23 cellular contexts compared by ENCODE assay signal in the genomic region with DNA sequence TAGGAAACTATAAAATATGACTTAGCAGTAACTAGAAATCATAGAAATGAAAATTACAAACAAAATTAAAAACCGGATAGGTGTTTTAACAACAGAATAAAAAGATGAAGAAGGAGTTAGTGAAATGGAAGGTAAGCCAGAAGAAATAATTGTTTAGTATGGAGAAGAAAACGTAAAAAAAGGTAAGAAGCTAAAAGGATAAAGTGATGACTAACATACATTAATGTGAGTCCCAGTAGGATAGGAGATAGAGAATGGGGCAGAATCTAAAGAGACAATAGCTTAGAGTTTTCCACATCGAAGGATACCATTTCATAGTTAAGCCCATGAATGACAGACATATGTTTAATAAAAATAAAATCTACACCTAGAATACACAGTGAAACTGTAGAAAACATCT. TPM values are rescaled to one million over a fixed set of nuclear protein-coding genes. Genes with fewer than 3 reads are reported as not detected.
DNase-seq lines count a peak whose midpoint lies in the region; ATAC-seq and TF ChIP-seq lines count a peak whose summit lies in the region.
"Had no signal": no experiment of that assay in that cellular context is flagged by ENCODE, and none has a peak within 500 bp of the region (broad histone marks: within the 10 kb centered on the region; RNA-seq: fewer than 3 reads in every experiment).

No MANE protein-coding gene starts in this region.

- H3K9me2 ChIP-seq in PC-9 (ENCODE audit: insufficient read depth) = no peaks in the 10 kb centered on the region

- peak overlapping the region; percentile 58 for H3K27ac Mint-ChIP-seq in activated naive CD8-positive, alpha-beta T cell
- no peak overlapping the region for H3K27ac Mint-ChIP-seq in activated naive CD8-positive, alpha-beta T cell treated with anti-CD3 and anti-CD28 coated beads, Interleukin-2, amount 50 U/mL, for 24 hours
- H3K27ac Mint-ChIP-seq in dendritic cell treated with granulocyte-macrophage colony-stimulating factor and Interleukin-4, amounts not matched to agents 40 ng/mL and 50 ng/mL, for 4 days = peak overlapping the region; percentile 1
- H3K27ac Mint-ChIP-seq in stimulated activated effector memory CD8-positive, alpha-beta T cell treated with anti-CD3 and anti-CD28 coated beads, Interleukin-12 subunit alpha, Interleukin-12 subunit beta, amount 100 ng/mL, for 72 hours = peak overlapping the region; percentile 52
- H3K27ac Mint-ChIP-seq: activated CD4-positive, alpha-beta T cell treated with anti-CD3 and anti-CD28 coated beads, Interleukin-2, amount 10 ng/mL, durations not matched to agents 24 days and 14 days; activated naive CD8-positive, alpha-beta T cell treated with anti-CD3 and anti-CD28 coated beads, Interleukin-2, amount 10 ng/mL, durations not matched to agents 7 days and 5 days had no signal

- H3K27ac ChIP-seq in PC-9 = 0 out of 2 replicates have a peak overlapping the region, but pooled peaks have one; percentile 6
- H3K27ac ChIP-seq: BLaER1 treated with 17β-estradiol and CSF1 and Interleukin-3, amounts not matched to agents 10 nM and 100 nM; HL-60; upper lobe of left lung had no signal

- H3K36me3 Mint-ChIP-seq in activated naive CD8-positive, alpha-beta T cell = peaks cover 3% of the 10 kb centered on the region
- peaks cover 33% of the 10 kb centered on the region for H3K36me3 Mint-ChIP-seq in activated naive CD8-positive, alpha-beta T cell treated with anti-CD3 and anti-CD28 coated beads, Interleukin-2, amount 50 U/mL, for 24 hours (ENCODE audit: low read depth)
- H3K36me3 Mint-ChIP-seq in dendritic cell treated with granulocyte-macrophage colony-stimulating factor and Interleukin-4, amounts not matched to agents 40 ng/mL and 50 ng/mL, for 4 days (ENCODE audit: low read depth) = peaks cover 9% of the 10 kb centered on the region
- peaks cover 62% of the 10 kb centered on the region for H3K36me3 Mint-ChIP-seq in stimulated activated effector memory CD8-positive, alpha-beta T cell treated with anti-CD3 and anti-CD28 coated beads, Interleukin-12 subunit alpha, Interleukin-12 subunit beta, amount 100 ng/mL, for 72 hours

- no peaks in the 10 kb centered on the region for H3K27me3 Mint-ChIP-seq in activated naive CD8-positive, alpha-beta T cell
- no peaks in the 10 kb centered on the region for H3K27me3 Mint-ChIP-seq in activated naive CD8-positive, alpha-beta T cell treated with anti-CD3 and anti-CD28 coated beads, Interleukin-2, amount 50 U/mL, for 24 hours
- H3K27me3 Mint-ChIP-seq in dendritic cell treated with granulocyte-macrophage colony-stimulating factor and Interleukin-4, amounts not matched to agents 40 ng/mL and 50 ng/mL, for 4 days = no peaks in the 10 kb centered on the region
- H3K27me3 Mint-ChIP-seq: activated CD4-positive, alpha-beta T cell treated with anti-CD3 and anti-CD28 coated beads, Interleukin-2, amount 10 ng/mL, durations not matched to agents 24 days and 14 days; activated naive CD8-positive, alpha-beta T cell treated with anti-CD3 and anti-CD28 coated beads, Interleukin-2, amount 10 ng/mL, durations not matched to agents 7 days and 5 days; naive B cell had no signal

- peaks cover 97% of the 10 kb centered on the region for H3K79me2 ChIP-seq in PC-9 (ENCODE audit: low read depth)

- TF ChIP-seq CTCF in PC-9 (conservative IDR thresholded peaks at IDR 0.05) = no peak

- peaks cover 18% of the 10 kb centered on the region; the same call in 1 of the 2 replicates for H3F3A ChIP-seq in PC-9 (ENCODE audit: insufficient read depth, low read depth)

- intact Hi-C loops in PC-9 (cut with micrococcal nuclease; ENCODE audit: unreplicated experiment) = loop anchor here (10.0 kb wide), 1 partner anchor 258 kb away; no protein-coding TSS in a partner anchor
- intact Hi-C loops in dendritic cell treated with granulocyte-macrophage colony-stimulating factor and Interleukin-4, amounts not matched to agents 40 ng/mL and 50 ng/mL, for 4 days (cut with micrococcal nuclease) = no loop called here

- DNase-seq in activated naive CD8-positive, alpha-beta T cell treated with anti-CD3 and anti-CD28 coated beads, Interleukin-2, amount 50 U/mL, for 24 hours = no peak
- DNase-seq in PC-9 = no peak
- no peak for DNase-seq in stimulated activated effector memory CD8-positive, alpha-beta T cell treated with anti-CD3 and anti-CD28 coated beads, Interleukin-12 subunit alpha, Interleukin-12 subunit beta, amount 100 ng/mL, for 72 hours (ENCODE audit: low spot score in 2 of 2)
- no peak for DNase-seq in ureter (ENCODE audit: low spot score)
- no peak for DNase-seq in AG08396 (ENCODE audit: low spot score)
- DNase-seq: activated CD4-positive, alpha-beta T cell treated with anti-CD3 and anti-CD28 coated beads, Interleukin-2, amount 10 ng/mL, durations not matched to agents 24 days and 14 days; activated naive CD8-positive, alpha-beta T cell treated with anti-CD3 and anti-CD28 coated beads, Interleukin-2, amount 10 ng/mL, durations not matched to agents 7 days and 5 days; caudate nucleus; Karpas-422; left ventricle myocardium superior; naive B cell; NCI-H1417 treated with DMSO at 0.1 percent for 48 hours; NCI-H2081 treated with DMSO at 0.1 percent for 48 hours; NCI-H774; retina; small intestine; stimulated activated CD8-positive, alpha-beta memory T cell treated with anti-CD3 and anti-CD28 coated beads, Interleukin-4, amount 100 ng/mL, for 48 hours; upper lobe of left lung had no signal

- CTCF ChIA-PET in PC-9 (lab: Charles Lee) = no interaction called here

- peaks cover 51% of the 10 kb centered on the region for H3K4me1 Mint-ChIP-seq in activated naive CD8-positive, alpha-beta T cell (ENCODE audit: low read depth)
- H3K4me1 Mint-ChIP-seq in activated naive CD8-positive, alpha-beta T cell treated with anti-CD3 and anti-CD28 coated beads, Interleukin-2, amount 50 U/mL, for 24 hours = peaks cover 42% of the 10 kb centered on the region
- H3K4me1 Mint-ChIP-seq in dendritic cell treated with granulocyte-macrophage colony-stimulating factor and Interleukin-4, amounts not matched to agents 40 ng/mL and 50 ng/mL, for 4 days (ENCODE audit: low read depth) = peaks cover 4% of the 10 kb centered on the region
- peaks cover 44% of the 10 kb centered on the region for H3K4me1 Mint-ChIP-seq in stimulated activated effector memory CD8-positive, alpha-beta T cell treated with anti-CD3 and anti-CD28 coated beads, Interleukin-12 subunit alpha, Interleukin-12 subunit beta, amount 100 ng/mL, for 72 hours

- no peak overlapping the region for H3K4me2 ChIP-seq in PC-9
- H3K4me2 ChIP-seq: BLaER1 treated with 17β-estradiol and CSF1 and Interleukin-3, amounts not matched to agents 10 nM and 100 nM had no signal

- no peak overlapping the region for H2AFZ ChIP-seq in PC-9

- H3K9me3 Mint-ChIP-seq in activated naive CD8-positive, alpha-beta T cell (ENCODE audit: low read depth) = no peaks in the 10 kb centered on the region
- no peaks in the 10 kb centered on the region for H3K9me3 Mint-ChIP-seq in activated naive CD8-positive, alpha-beta T cell treated with anti-CD3 and anti-CD28 coated beads, Interleukin-2, amount 50 U/mL, for 24 hours
- no peaks in the 10 kb centered on the region for H3K9me3 Mint-ChIP-seq in dendritic cell treated with granulocyte-macrophage colony-stimulating factor and Interleukin-4, amounts not matched to agents 40 ng/mL and 50 ng/mL, for 4 days
- no peaks in the 10 kb centered on the region for H3K9me3 Mint-ChIP-seq in stimulated activated effector memory CD8-positive, alpha-beta T cell treated with anti-CD3 and anti-CD28 coated beads, Interleukin-12 subunit alpha, Interleukin-12 subunit beta, amount 100 ng/mL, for 72 hours
- H3K9me3 Mint-ChIP-seq: activated CD4-positive, alpha-beta T cell treated with anti-CD3 and anti-CD28 coated beads, Interleukin-2, amount 10 ng/mL, durations not matched to agents 24 days and 14 days; activated naive CD8-positive, alpha-beta T cell treated with anti-CD3 and anti-CD28 coated beads, Interleukin-2, amount 10 ng/mL, durations not matched to agents 7 days and 5 days; naive B cell had no signal

- H3K4me3 Mint-ChIP-seq in activated naive CD8-positive, alpha-beta T cell = no peak overlapping the region
- no peak overlapping the region for H3K4me3 Mint-ChIP-seq in activated naive CD8-positive, alpha-beta T cell treated with anti-CD3 and anti-CD28 coated beads, Interleukin-2, amount 50 U/mL, for 24 hours
- H3K4me3 Mint-ChIP-seq in dendritic cell treated with granulocyte-macrophage colony-stimulating factor and Interleukin-4, amounts not matched to agents 40 ng/mL and 50 ng/mL, for 4 days = no peak overlapping the region
- no peak overlapping the region for H3K4me3 Mint-ChIP-seq in stimulated activated effector memory CD8-positive, alpha-beta T cell treated with anti-CD3 and anti-CD28 coated beads, Interleukin-12 subunit alpha, Interleukin-12 subunit beta, amount 100 ng/mL, for 72 hours
- H3K4me3 Mint-ChIP-seq: activated CD4-positive, alpha-beta T cell treated with anti-CD3 and anti-CD28 coated beads, Interleukin-2, amount 10 ng/mL, durations not matched to agents 24 days and 14 days; activated naive CD8-positive, alpha-beta T cell treated with anti-CD3 and anti-CD28 coated beads, Interleukin-2, amount 10 ng/mL, durations not matched to agents 7 days and 5 days; naive B cell had no signal

- H3K9me3 ChIP-seq in PC-9 (ENCODE audit: insufficient read depth, low read depth) = no peaks in the 10 kb centered on the region
- H3K9me3 ChIP-seq: upper lobe of left lung had no signal

- H3K27me3 ChIP-seq in PC-9 (ENCODE audit: insufficient read depth, low read depth) = no peaks in the 10 kb centered on the region
- H3K27me3 ChIP-seq: BLaER1 treated with 17β-estradiol and CSF1 and Interleukin-3, amounts not matched to agents 10 nM and 100 nM; upper lobe of left lung had no signal

- H3K4me1 ChIP-seq in PC-9 (replicated peaks; ENCODE audit: insufficient read depth) = no peaks in the 10 kb centered on the region
- H3K4me1 ChIP-seq: BLaER1 treated with 17β-estradiol and CSF1 and Interleukin-3, amounts not matched to agents 10 nM and 100 nM had no signal

- H3K4me3 ChIP-seq in PC-9 = no peak overlapping the region
- H3K4me3 ChIP-seq: BLaER1 treated with 17β-estradiol and CSF1 and Interleukin-3, amounts not matched to agents 10 nM and 100 nM; upper lobe of left lung had no signal

- H4K20me1 ChIP-seq in PC-9 (ENCODE audit: insufficient read depth) = peaks cover 80% of the 10 kb centered on the region

- no peak for ATAC-seq in activated naive CD8-positive, alpha-beta T cell treated with anti-CD3 and anti-CD28 coated beads, Interleukin-2, amount 50 U/mL, for 24 hours
- ATAC-seq in stimulated activated effector memory CD8-positive, alpha-beta T cell treated with anti-CD3 and anti-CD28 coated beads, Interleukin-12 subunit alpha, Interleukin-12 subunit beta, amount 100 ng/mL, for 72 hours = no peak
- ATAC-seq in GM21515 (IDR thresholded peaks at IDR 0.05; ENCODE audit: unreplicated experiment) = no peak
- ATAC-seq: left ventricle myocardium superior had no signal

- H3K36me3 ChIP-seq in PC-9 (ENCODE audit: low read depth) = 0 out of 2 replicates have a peak, but pooled peaks cover 9% of the 10 kb centered on the region
- H3K36me3 ChIP-seq: upper lobe of left lung had no signal

- BruUV-seq in PC-9 (replicated peaks; lab: Mats Ljungman, UMichigan) = no TSS peak

- POLR2A ChIA-PET in PC-9 (lab: Charles Lee; ENCODE audit: unreplicated experiment) = no interaction called here

RNA-seq across cellular contexts. Expression of a gene that starts 25.3 kb away (rescaled TPM):
- 364 and 374 TPM in 2 replicates for total RNA-seq in PC-9 (2021)
- 277 TPM for total RNA-seq in ureter
